In the genomic region with DNA sequence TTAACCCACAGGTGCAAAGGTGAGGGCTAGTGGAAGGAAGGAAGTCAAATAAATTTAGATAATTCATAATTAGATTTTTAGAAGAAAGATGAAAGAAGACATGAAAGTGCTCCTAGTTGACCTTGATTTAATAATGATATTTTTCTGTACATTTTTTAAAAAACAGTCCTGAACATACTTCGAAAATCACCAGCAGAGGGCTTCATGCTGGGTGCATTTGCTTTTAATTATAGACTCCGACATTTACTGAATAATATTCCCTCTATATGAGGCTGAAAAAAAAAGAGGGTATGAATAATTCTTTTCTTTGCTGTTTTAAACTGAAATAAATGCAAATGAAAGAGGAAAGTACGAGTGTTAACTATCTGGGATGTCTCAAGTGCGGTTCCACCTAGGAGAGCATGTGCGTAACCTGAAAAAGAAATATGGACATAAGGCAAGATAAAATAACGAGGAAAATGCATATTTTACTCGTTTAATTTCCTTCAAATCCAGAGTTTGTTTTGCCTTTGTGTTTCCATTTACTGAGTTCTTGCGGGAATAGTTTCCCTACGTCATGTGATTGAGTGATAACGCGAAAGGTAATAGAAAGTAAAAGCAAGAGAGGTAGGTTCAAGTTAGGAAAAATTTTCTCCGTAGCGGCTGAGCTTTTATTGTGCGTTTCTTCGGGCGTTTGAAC, we compare ENCODE assay signal across 8 cellular contexts. TPM values are rescaled to one million over a fixed set of nuclear protein-coding genes. Genes with fewer than 3 reads are reported as not detected.
DNase-seq lines count a peak whose midpoint lies in the region; ATAC-seq and TF ChIP-seq lines count a peak whose summit lies in the region.

No MANE protein-coding gene starts in this region.

- no peak overlapping the region for H2BK12ac ChIP-seq in neuronal stem cell (ENCODE audit: low read length)

- intact Hi-C loops in heart right ventricle (cut with DNase I) (loop anchor here in 9 of 10 donors (2.0 to 10.0 kb wide), 7 partner anchors 1142 to 1449 kb away; no protein-coding TSS in a partner anchor), left ventricle myocardium superior (cut with micrococcal nuclease) (loop anchor here (10.0 kb wide), 1 partner anchor 1209 kb away; no protein-coding TSS in a partner anchor)

- H3K9ac ChIP-seq in duodenal mucosa (ENCODE audit: low read depth in 1 of 2, low read length in 2 of 2) = peak overlapping the region in 1 of 2 donors; percentile 23
- H3K9ac ChIP-seq in neuronal stem cell (ENCODE audit: low read depth, low read length, poor library complexity) = no peak overlapping the region

- H3K23ac ChIP-seq in neuronal stem cell (ENCODE audit: low read depth, low read length, poor library complexity) = no peak overlapping the region

- peak overlapping the region; percentile 75 for H2AFZ ChIP-seq in neuronal stem cell (ENCODE audit: low read length)

- H3K27me3 ChIP-seq in heart right ventricle (peaks cover 20 to 84% (median 79%) of the 10 kb centered on the region in 7 donors), duodenal mucosa (ENCODE audit: control insufficient read depth in 1 of 2, insufficient read depth in 2 of 2, low read length in 2 of 2) (peaks cover 21 to 36% of the 10 kb centered on the region in 2 donors), neuronal stem cell (ENCODE audit: control insufficient read depth in 3 of 3, insufficient read depth in 3 of 3, low read depth in 1 of 3, low read length in 3 of 3) (peaks cover 17 to 49% (median 35%) of the 10 kb centered on the region in 3 experiments)

- no peak overlapping the region for H2AK5ac ChIP-seq in neuronal stem cell (ENCODE audit: low read depth, low read length)

- no peak overlapping the region for H3K27ac ChIP-seq in heart right ventricle
- no peak overlapping the region for H3K27ac ChIP-seq in duodenal mucosa (ENCODE audit: low read depth, low read length)
- H3K27ac ChIP-seq in neuronal stem cell (replicated peaks; ENCODE audit: low read length) = no peak overlapping the region

- H4K8ac ChIP-seq in neuronal stem cell (ENCODE audit: low read depth, low read length) = no peak overlapping the region

- no peak overlapping the region for H3K18ac ChIP-seq in neuronal stem cell (ENCODE audit: low read length)

- H2BK15ac ChIP-seq in neuronal stem cell (ENCODE audit: low read length) = no peak overlapping the region

- DNase-seq in heart right ventricle (no peak), left ventricle myocardium superior (no peak), NCI-H345 treated with DMSO at 0.1 percent for 48 hours (lab: John Stamatoyannopoulos, UW; ENCODE audit: unreplicated experiment) (peak; percentile 43), neuronal stem cell (ENCODE audit: low spot score) (no peak), NCI-H128 (lab: John Stamatoyannopoulos, UW; ENCODE audit: unreplicated experiment) (no peak), glomerular visceral epithelial cell (ENCODE audit: extremely low spot score) (no peak)

- no peaks in the 10 kb centered on the region for H3K36me3 ChIP-seq in heart right ventricle
- no peaks in the 10 kb centered on the region for H3K36me3 ChIP-seq in duodenal mucosa (ENCODE audit: control insufficient read depth in 1 of 2, insufficient read depth in 2 of 2, low read length in 2 of 2)
- H3K36me3 ChIP-seq in neuronal stem cell (replicated peaks in 1 of 2; ENCODE audit: control insufficient read depth in 2 of 2, insufficient read depth in 2 of 2, low read length in 2 of 2) = no peaks in the 10 kb centered on the region

- H2BK5ac ChIP-seq in neuronal stem cell (ENCODE audit: low read length) = no peak overlapping the region

- 8 to 10% methylated on average over 16 of the region's 16 CpGs for WGBS in heart right ventricle, 2 donors
- no CpG with 5 or more reads among the region's 16 CpGs for WGBS in neuronal stem cell (ENCODE audit: extremely low coverage in 2 of 2, insufficient read length in 2 of 2, insufficient replicate concordance in 1 of 2), 2 donors

- H3K4me1 ChIP-seq in heart right ventricle (peaks cover 0 to 23% (median 7%) of the 10 kb centered on the region in 9 donors), duodenal mucosa (ENCODE audit: control insufficient read depth in 1 of 2, insufficient read depth in 2 of 2, low read length in 2 of 2) (peaks cover 0 to 2% of the 10 kb centered on the region in 2 donors), neuronal stem cell (ENCODE audit: control insufficient read depth in 2 of 2, insufficient read depth in 1 of 2, low read depth in 1 of 2, low read length in 2 of 2) (peaks cover 2 to 4% of the 10 kb centered on the region in 2 donors)

- no peak overlapping the region for H4K91ac ChIP-seq in neuronal stem cell (ENCODE audit: low read depth, low read length, poor library complexity)

- H3K9me3 ChIP-seq in heart right ventricle (no peaks in the 10 kb centered on the region), duodenal mucosa (ENCODE audit: control insufficient read depth in 1 of 2, low read length in 2 of 2) (no peaks in the 10 kb centered on the region), neuronal stem cell (replicated peaks in 1 of 2; ENCODE audit: control insufficient read depth in 2 of 2, insufficient read depth in 1 of 2, low read depth in 1 of 2, low read length in 2 of 2) (no peaks in the 10 kb centered on the region)

- H3K79me1 ChIP-seq in neuronal stem cell (ENCODE audit: low read depth, low read length) = no peaks in the 10 kb centered on the region

- TF ChIP-seq CTCF in heart right ventricle (IDR thresholded peaks at IDR 0.05) = no peak

- ATAC-seq in heart right ventricle (no peak), left ventricle myocardium superior (no peak), HG02623 (IDR thresholded peaks at IDR 0.05; ENCODE audit: unreplicated experiment) (peak; percentile 41)

- H3K4me2 ChIP-seq in neuronal stem cell (ENCODE audit: insufficient read depth, low read length, poor library complexity, severe bottlenecking) = no peak overlapping the region

- H3K4me3 ChIP-seq in heart right ventricle (peak overlapping the region in 7 of 10 donors; percentile 10 to 48 (median 37)), duodenal mucosa (ENCODE audit: low read depth in 1 of 2, low read length in 2 of 2) (peak overlapping the region; percentile 76 to 81), neuronal stem cell (ENCODE audit: low read length in 2 of 2) (peak overlapping the region in 1 of 2 donors; percentile 22)

- no peak overlapping the region for H3K14ac ChIP-seq in neuronal stem cell (ENCODE audit: low read length)

- H2BK120ac ChIP-seq in neuronal stem cell (ENCODE audit: low read depth, low read length) = no peak overlapping the region

- H3K4ac ChIP-seq in neuronal stem cell (ENCODE audit: low read length) = no peak overlapping the region

RNA-seq across cellular contexts. Expression of gene TFAP2B, which starts 3.1 kb away (rescaled TPM):
- total RNA-seq in heart right ventricle = not detected
- polyA plus RNA-seq in heart right ventricle = under 1 TPM; 0.01 to 0.07 TPM
- total RNA-seq in left ventricle myocardium superior = not detected
- polyA plus RNA-seq in neuronal stem cell (2013, experiment 1 of 2) = not detected
- polyA plus RNA-seq in neuronal stem cell (2013, experiment 2 of 2) = not detected
